ENCODE assay signal across 15 cellular contexts in genomic region chr3:107975529-107976203, GRCh38.
DNase-seq lines count a peak whose midpoint lies in the region; ATAC-seq and TF ChIP-seq lines count a peak whose summit lies in the region.
"Had no signal": no experiment of that assay in that cellular context is flagged by ENCODE, and none has a peak within 500 bp of the region (broad histone marks: within the 10 kb centered on the region; RNA-seq: fewer than 3 reads in every experiment).

No MANE protein-coding gene starts in this region.

- H3K9me3 ChIP-seq in Caco-2 = no peaks in the 10 kb centered on the region

- CTCF ChIA-PET in Caco-2 (lab: Charles Lee) = no interaction called here

- no peaks in the 10 kb centered on the region for H3K4me1 ChIP-seq in Caco-2

- peaks cover 47% of the 10 kb centered on the region for H3K4me1 Mint-ChIP-seq in activated T-helper 17 cell treated with anti-CD3 and anti-CD28 coated beads, Interleukin-2, amount 50 U/mL, for 72 hours
- H3K4me1 Mint-ChIP-seq in stimulated activated effector memory CD8-positive, alpha-beta T cell treated with anti-CD3 and anti-CD28 coated beads, Interleukin-12 subunit alpha, Interleukin-12 subunit beta, amount 100 ng/mL, for 72 hours = peaks cover 39% of the 10 kb centered on the region
- H3K4me1 Mint-ChIP-seq in Caco-2 (ENCODE audit: low read depth, unreplicated experiment) = no peaks in the 10 kb centered on the region

- BruUV-seq in Caco-2 (replicated peaks; lab: Mats Ljungman, UMichigan) = no TSS peak

- no peaks in the 10 kb centered on the region for H3K36me3 ChIP-seq in Caco-2 (ENCODE audit: control insufficient read depth, insufficient read depth, low read length)

- H3K4me3 ChIP-seq in Caco-2 (ENCODE audit: low read depth, low read length) = no peak overlapping the region

- no peaks in the 10 kb centered on the region for H3K36me3 Mint-ChIP-seq in activated naive CD4-positive, alpha-beta T cell treated with anti-CD3 and anti-CD28 coated beads, Interleukin-2, amount 50 U/mL, for 72 hours
- H3K36me3 Mint-ChIP-seq in activated T-helper 17 cell treated with anti-CD3 and anti-CD28 coated beads, Interleukin-2, amount 50 U/mL, for 72 hours (ENCODE audit: low read depth) = no peaks in the 10 kb centered on the region
- H3K36me3 Mint-ChIP-seq in stimulated activated effector memory CD8-positive, alpha-beta T cell treated with anti-CD3 and anti-CD28 coated beads, Interleukin-12 subunit alpha, Interleukin-12 subunit beta, amount 100 ng/mL, for 72 hours = no peaks in the 10 kb centered on the region
- H3K36me3 Mint-ChIP-seq in Caco-2 (ENCODE audit: insufficient read depth, unreplicated experiment) = no peaks in the 10 kb centered on the region

- no peak for ATAC-seq in activated naive CD4-positive, alpha-beta T cell treated with anti-CD3 and anti-CD28 coated beads, Interleukin-2, amount 50 U/mL, for 72 hours
- no peak for ATAC-seq in activated T-helper 17 cell treated with anti-CD3 and anti-CD28 coated beads, Interleukin-2, amount 50 U/mL, for 72 hours (replicated peaks)
- ATAC-seq in stimulated activated effector memory CD8-positive, alpha-beta T cell treated with anti-CD3 and anti-CD28 coated beads, Interleukin-12 subunit alpha, Interleukin-12 subunit beta, amount 100 ng/mL, for 72 hours = no peak
- ATAC-seq: HCT116, PC-3 had no signal

- peak overlapping the region; percentile 16 to 55 for H3K27ac Mint-ChIP-seq in activated naive CD4-positive, alpha-beta T cell treated with anti-CD3 and anti-CD28 coated beads, Interleukin-2, amount 50 U/mL, for 72 hours
- peak overlapping the region; percentile 88 for H3K27ac Mint-ChIP-seq in activated T-helper 17 cell treated with anti-CD3 and anti-CD28 coated beads, Interleukin-2, amount 50 U/mL, for 72 hours
- peak overlapping the region; percentile 85 for H3K27ac Mint-ChIP-seq in stimulated activated effector memory CD8-positive, alpha-beta T cell treated with anti-CD3 and anti-CD28 coated beads, Interleukin-12 subunit alpha, Interleukin-12 subunit beta, amount 100 ng/mL, for 72 hours
- no peak overlapping the region for H3K27ac Mint-ChIP-seq in Caco-2 (ENCODE audit: unreplicated experiment)

- DNase-seq in activated naive CD4-positive, alpha-beta T cell treated with anti-CD3 and anti-CD28 coated beads, Interleukin-2, amount 50 U/mL, for 72 hours (ENCODE audit: low spot score in 2 of 2) = no peak
- no peak for DNase-seq in activated naive CD4-positive, alpha-beta T cell (lab: John Stamatoyannopoulos, UW)
- DNase-seq in ELF-1 (ENCODE audit: low read depth, low spot score) = peak; percentile 26
- DNase-seq in stimulated activated effector memory CD8-positive, alpha-beta T cell treated with anti-CD3 and anti-CD28 coated beads, Interleukin-12 subunit alpha, Interleukin-12 subunit beta, amount 100 ng/mL, for 72 hours (ENCODE audit: low spot score in 2 of 2) = no peak
- DNase-seq in activated CD4-positive, CD25-positive, alpha-beta regulatory T cell treated with anti-CD3 and anti-CD28 coated beads, Interleukin-2, amount 50 U/mL, for 72 hours = no peak
- DNase-seq in DMS153 treated with DMSO at 0.1 percent for 48 hours (lab: John Stamatoyannopoulos, UW; ENCODE audit: unreplicated experiment) = no peak
- DNase-seq in Caco-2 = no peak
- DNase-seq: AML-193, DMS153, NCI-H1048, NCI-H1694, NCI-H2107, PC-3 had no signal

- H3K27me3 ChIP-seq in Caco-2 (replicated peaks; ENCODE audit: control insufficient read depth, insufficient read depth, low read length) = no peaks in the 10 kb centered on the region

- H3K9me3 Mint-ChIP-seq in activated naive CD4-positive, alpha-beta T cell treated with anti-CD3 and anti-CD28 coated beads, Interleukin-2, amount 50 U/mL, for 72 hours = peaks cover 0 to 9% of the 10 kb centered on the region in 2 donors
- H3K9me3 Mint-ChIP-seq in activated T-helper 17 cell treated with anti-CD3 and anti-CD28 coated beads, Interleukin-2, amount 50 U/mL, for 72 hours = no peaks in the 10 kb centered on the region
- H3K9me3 Mint-ChIP-seq in stimulated activated effector memory CD8-positive, alpha-beta T cell treated with anti-CD3 and anti-CD28 coated beads, Interleukin-12 subunit alpha, Interleukin-12 subunit beta, amount 100 ng/mL, for 72 hours = no peaks in the 10 kb centered on the region
- H3K9me3 Mint-ChIP-seq in Caco-2 (ENCODE audit: unreplicated experiment) = no peaks in the 10 kb centered on the region

- no peaks in the 10 kb centered on the region for H3K27me3 Mint-ChIP-seq in activated T-helper 17 cell treated with anti-CD3 and anti-CD28 coated beads, Interleukin-2, amount 50 U/mL, for 72 hours
- H3K27me3 Mint-ChIP-seq in Caco-2 (ENCODE audit: insufficient read depth, unreplicated experiment) = peaks cover 8% of the 10 kb centered on the region

- no peak for TF ChIP-seq CTCF in Caco-2 (IDR thresholded peaks at IDR 0.05; ENCODE audit: insufficient read depth in 1 of 2, low read depth in 1 of 2, low read length in 1 of 2, severe bottlenecking in 1 of 2, unreplicated experiment in 1 of 2)

- POLR2A ChIA-PET in Caco-2 (lab: Charles Lee) = no interaction called here

- intact Hi-C loops in Caco-2 (cut with micrococcal nuclease; ENCODE audit: unreplicated experiment) = no loop called here

- H3K4me3 Mint-ChIP-seq in activated T-helper 17 cell treated with anti-CD3 and anti-CD28 coated beads, Interleukin-2, amount 50 U/mL, for 72 hours = peak overlapping the region; percentile 60
- H3K4me3 Mint-ChIP-seq in stimulated activated effector memory CD8-positive, alpha-beta T cell treated with anti-CD3 and anti-CD28 coated beads, Interleukin-12 subunit alpha, Interleukin-12 subunit beta, amount 100 ng/mL, for 72 hours = peak overlapping the region; percentile 19
- no peak overlapping the region for H3K4me3 Mint-ChIP-seq in Caco-2 (ENCODE audit: unreplicated experiment)
